In the genomic region with DNA sequence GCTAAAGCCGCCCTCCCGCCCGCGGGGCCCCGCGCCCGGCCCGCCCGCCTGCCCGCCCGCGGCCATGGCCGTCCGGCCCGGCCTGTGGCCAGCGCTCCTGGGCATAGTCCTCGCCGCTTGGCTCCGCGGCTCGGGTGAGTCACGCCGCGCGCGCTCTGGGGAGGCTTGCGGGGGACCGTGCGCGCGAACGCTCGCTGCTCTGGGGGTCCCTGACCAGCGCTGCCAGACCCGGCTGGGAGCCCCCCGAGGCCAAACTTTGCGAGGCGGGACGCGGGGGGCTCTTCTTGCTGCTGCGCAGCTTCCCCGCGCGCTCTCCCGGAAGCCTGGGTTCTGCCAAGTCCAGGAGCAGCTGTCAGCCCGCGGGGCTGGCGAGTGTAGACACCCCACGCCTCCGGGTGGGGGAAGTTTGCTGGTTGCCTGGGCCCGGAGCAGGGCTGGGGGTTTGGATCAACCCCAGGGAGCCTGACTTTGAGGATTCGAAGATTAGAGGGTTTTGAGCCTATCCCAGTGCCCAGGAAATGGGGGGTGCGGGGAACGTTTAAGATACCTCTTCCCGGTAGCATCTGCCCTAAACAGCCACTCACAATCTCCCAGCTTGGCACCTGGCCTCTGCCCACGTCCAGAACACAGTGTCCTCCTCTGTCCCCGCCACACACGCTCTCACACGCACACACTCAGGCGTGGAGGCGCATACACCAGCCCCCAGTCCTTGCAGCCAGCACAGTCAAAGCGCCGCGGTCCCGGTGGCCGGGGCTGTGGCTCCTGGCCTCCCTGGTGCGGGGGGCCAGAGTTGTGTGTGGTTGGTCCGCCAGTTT, we compare ENCODE assay signal across 10 cellular contexts. TPM values are rescaled to one million over a fixed set of nuclear protein-coding genes. Genes with fewer than 3 reads are reported as not detected.
A peak's percentile ranks its signal among the peaks of the same experiment; 100 is the strongest.
DNase-seq lines count a peak whose midpoint lies in the region; ATAC-seq, FAIRE-seq and TF ChIP-seq lines count a peak whose summit lies in the region.
"Had no signal": no experiment of that assay in that cellular context is flagged by ENCODE, and none has a peak within 500 bp of the region (broad histone marks: within the 10 kb centered on the region; RNA-seq: fewer than 3 reads in every experiment).

No MANE protein-coding gene starts in this region.

- no peak for TF ChIP-seq CTCF in A549 (IDR thresholded peaks at IDR 0.05)
- TF ChIP-seq CTCF in right lobe of liver (IDR thresholded peaks at IDR 0.05) = no peak

- H3K4me3 Mint-ChIP-seq in activated naive CD8-positive, alpha-beta T cell treated with anti-CD3 and anti-CD28 coated beads, Interleukin-2, amount 10 ng/mL, durations not matched to agents 7 days and 5 days = peak overlapping the region; percentile 73
- H3K4me3 Mint-ChIP-seq: dendritic cell treated with granulocyte-macrophage colony-stimulating factor and Interleukin-4, amounts not matched to agents 40 ng/mL and 50 ng/mL, for 4 days had no signal

- TF ChIP-seq POLR2A in A549 (IDR thresholded peaks at IDR 0.05; ENCODE audit: low read length) (no peak), right lobe of liver (IDR thresholded peaks at IDR 0.05) (no peak)

- no peak overlapping the region for H3K27ac Mint-ChIP-seq in activated naive CD8-positive, alpha-beta T cell treated with anti-CD3 and anti-CD28 coated beads, Interleukin-2, amount 10 ng/mL, durations not matched to agents 7 days and 5 days
- H3K27ac Mint-ChIP-seq: dendritic cell treated with granulocyte-macrophage colony-stimulating factor and Interleukin-4, amounts not matched to agents 40 ng/mL and 50 ng/mL, for 4 days had no signal

- TF ChIP-seq RAD21 in A549 (conservative IDR thresholded peaks at IDR 0.05 in 1 of 2, IDR thresholded peaks at IDR 0.05 in 1 of 2) = no peak

- H3K4me1 Mint-ChIP-seq in activated naive CD8-positive, alpha-beta T cell treated with anti-CD3 and anti-CD28 coated beads, Interleukin-2, amount 10 ng/mL, durations not matched to agents 7 days and 5 days = peaks cover 14% of the 10 kb centered on the region

- CTCF ChIA-PET in A549 (lab: Yijun Ruan, JAX) = interaction anchor here (1.4 to 8.0 kb wide), 2 partner anchors 13 to 152 kb away, joined by 5 to 90 read pairs; no protein-coding TSS in a partner anchor

- DNase-seq in A549 (ENCODE audit: low read depth in 1 of 2, low spot score in 1 of 2) (no peak), GM03348 (ENCODE audit: low spot score) (peak; percentile 63), right lobe of liver (no peak), UCSD-AML1 (lab: John Stamatoyannopoulos, UW; ENCODE audit: unreplicated experiment) (no peak), NCI-H1694 treated with DMSO at 0.1 percent for 48 hours (lab: John Stamatoyannopoulos, UW) (no peak), HCEC 1CT (no peak)
- no peak for DNase-seq in activated naive CD8-positive, alpha-beta T cell treated with anti-CD3 and anti-CD28 coated beads, Interleukin-2, amount 10 ng/mL, durations not matched to agents 7 days and 5 days
- DNase-seq in central memory CD4-positive, alpha-beta T cell = no peak
- DNase-seq: NCI-H1436 treated with DMSO at 0.1 percent for 48 hours had no signal

- 3% methylated on average over 33 of the region's 68 CpGs for WGBS in A549 (ENCODE audit: missing lambda C conversion rate)
- WGBS in right lobe of liver (ENCODE audit: insufficient coverage, low coverage, low lambda C conversion rate, missing lambda C conversion rate) = 10% methylated on average over 8 of the region's 68 CpGs

- H3K4me1 ChIP-seq in A549 = peaks cover 17% of the 10 kb centered on the region; the same call in 2 of the 3 replicates
- H3K4me1 ChIP-seq in right lobe of liver = peaks cover 0 to 11% (median 0%) of the 10 kb centered on the region in 4 donors

- H3K36me3 ChIP-seq in right lobe of liver = no peaks in the 10 kb centered on the region

- H3K27me3 Mint-ChIP-seq in activated naive CD8-positive, alpha-beta T cell treated with anti-CD3 and anti-CD28 coated beads, Interleukin-2, amount 10 ng/mL, durations not matched to agents 7 days and 5 days = peaks cover 68% of the 10 kb centered on the region

- H3K4me3 ChIP-seq in A549 = peak overlapping the region; percentile 56
- H3K4me3 ChIP-seq in right lobe of liver = peak overlapping the region in 1 of 3 donors; percentile 21

- H3K27ac ChIP-seq in A549 = peak overlapping the region in 1 of 2 experiments; percentile 80; a peak in 3 of 6 replicates
- H3K27ac ChIP-seq in right lobe of liver = no peak overlapping the region

- POLR2A ChIA-PET in A549 (lab: Yijun Ruan, JAX) = no interaction called here
- POLR2A ChIA-PET in activated naive CD8-positive, alpha-beta T cell treated with anti-CD3 and anti-CD28 coated beads, Interleukin-2, amount 10 ng/mL, durations not matched to agents 7 days and 5 days (lab: Charles Lee) = no interaction called here

- peaks cover 0 to 16% of the 10 kb centered on the region in 2 donors for H3K27me3 ChIP-seq in right lobe of liver

- no peaks in the 10 kb centered on the region for H3K36me3 Mint-ChIP-seq in activated naive CD8-positive, alpha-beta T cell treated with anti-CD3 and anti-CD28 coated beads, Interleukin-2, amount 10 ng/mL, durations not matched to agents 7 days and 5 days

- H3K4me2 ChIP-seq in A549 = peak overlapping the region; percentile 98

- intact Hi-C loops in right lobe of liver (cut with DNase I) = no loop called here

- H3K9me3 ChIP-seq in A549 (no peaks in the 10 kb centered on the region), right lobe of liver (no peaks in the 10 kb centered on the region)

- no peaks in the 10 kb centered on the region for H3K9me3 Mint-ChIP-seq in activated naive CD8-positive, alpha-beta T cell treated with anti-CD3 and anti-CD28 coated beads, Interleukin-2, amount 10 ng/mL, durations not matched to agents 7 days and 5 days
- H3K9me3 Mint-ChIP-seq: dendritic cell treated with granulocyte-macrophage colony-stimulating factor and Interleukin-4, amounts not matched to agents 40 ng/mL and 50 ng/mL, for 4 days had no signal

- TF ChIP-seq EP300 in A549 (IDR thresholded peaks at IDR 0.05) = no peak

- peak in 1 of 2 experiments; percentile 20; a peak in 3 of 6 replicates for ATAC-seq in A549
- peak; percentile 14 for ATAC-seq in activated naive CD8-positive, alpha-beta T cell treated with anti-CD3 and anti-CD28 coated beads, Interleukin-2, amount 10 ng/mL, durations not matched to agents 7 days and 5 days (ENCODE audit: low read depth)
- ATAC-seq in right lobe of liver = peak in 3 of 4 donors; percentile 28 to 66 (median 60)

- FAIRE-seq in A549 (lab: Jason Lieb, UNC) = no peak

TF ChIP-seq in A549, 52 proteins besides CTCF, POLR2A, EP300 and RAD21:
- no peak for TF ChIP-seq PHF8 (IDR thresholded peaks at IDR 0.05; ENCODE audit: borderline replicate concordance, low read depth)
- TF ChIP-seq GATA3 (IDR thresholded peaks at IDR 0.05; ENCODE audit: borderline replicate concordance) = no peak
- no peak for TF ChIP-seq CBX2 (IDR thresholded peaks at IDR 0.05; ENCODE audit: borderline replicate concordance, low read depth)
- TF ChIP-seq, protein P1, sequence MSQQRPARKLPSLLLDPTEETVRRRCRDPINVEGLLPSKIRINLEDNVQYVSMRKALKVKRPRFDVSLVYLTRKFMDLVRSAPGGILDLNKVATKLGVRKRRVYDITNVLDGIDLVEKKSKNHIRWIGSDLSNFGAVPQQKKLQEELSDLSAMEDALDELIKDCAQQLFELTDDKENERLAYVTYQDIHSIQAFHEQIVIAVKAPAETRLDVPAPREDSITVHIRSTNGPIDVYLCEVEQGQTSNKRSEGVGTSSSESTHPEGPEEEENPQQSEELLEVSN (IDR thresholded peaks at IDR 0.05; ENCODE audit: borderline replicate concordance, low read depth) = no peak
- TF ChIP-seq, protein P2, sequence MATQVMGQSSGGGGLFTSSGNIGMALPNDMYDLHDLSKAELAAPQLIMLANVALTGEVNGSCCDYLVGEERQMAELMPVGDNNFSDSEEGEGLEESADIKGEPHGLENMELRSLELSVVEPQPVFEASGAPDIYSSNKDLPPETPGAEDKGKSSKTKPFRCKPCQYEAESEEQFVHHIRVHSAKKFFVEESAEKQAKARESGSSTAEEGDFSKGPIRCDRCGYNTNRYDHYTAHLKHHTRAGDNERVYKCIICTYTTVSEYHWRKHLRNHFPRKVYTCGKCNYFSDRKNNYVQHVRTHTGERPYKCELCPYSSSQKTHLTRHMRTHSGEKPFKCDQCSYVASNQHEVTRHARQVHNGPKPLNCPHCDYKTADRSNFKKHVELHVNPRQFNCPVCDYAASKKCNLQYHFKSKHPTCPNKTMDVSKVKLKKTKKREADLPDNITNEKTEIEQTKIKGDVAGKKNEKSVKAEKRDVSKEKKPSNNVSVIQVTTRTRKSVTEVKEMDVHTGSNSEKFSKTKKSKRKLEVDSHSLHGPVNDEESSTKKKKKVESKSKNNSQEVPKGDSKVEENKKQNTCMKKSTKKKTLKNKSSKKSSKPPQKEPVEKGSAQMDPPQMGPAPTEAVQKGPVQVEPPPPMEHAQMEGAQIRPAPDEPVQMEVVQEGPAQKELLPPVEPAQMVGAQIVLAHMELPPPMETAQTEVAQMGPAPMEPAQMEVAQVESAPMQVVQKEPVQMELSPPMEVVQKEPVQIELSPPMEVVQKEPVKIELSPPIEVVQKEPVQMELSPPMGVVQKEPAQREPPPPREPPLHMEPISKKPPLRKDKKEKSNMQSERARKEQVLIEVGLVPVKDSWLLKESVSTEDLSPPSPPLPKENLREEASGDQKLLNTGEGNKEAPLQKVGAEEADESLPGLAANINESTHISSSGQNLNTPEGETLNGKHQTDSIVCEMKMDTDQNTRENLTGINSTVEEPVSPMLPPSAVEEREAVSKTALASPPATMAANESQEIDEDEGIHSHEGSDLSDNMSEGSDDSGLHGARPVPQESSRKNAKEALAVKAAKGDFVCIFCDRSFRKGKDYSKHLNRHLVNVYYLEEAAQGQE (IDR thresholded peaks at IDR 0.05) = no peak
- TF ChIP-seq MYC (IDR thresholded peaks at IDR 0.05; ENCODE audit: borderline replicate concordance, low read length) = no peak
- no peak for TF ChIP-seq FOSL2 (IDR thresholded peaks at IDR 0.05)
- peak; percentile 30; the same call in 1 of the 2 replicates for TF ChIP-seq FOSL2 (CRISPR knock-in tag; IDR thresholded peaks at IDR 0.05)

RNA-seq across cellular contexts. Expression of a gene that starts 0.5 kb away (rescaled TPM):
- polyA plus RNA-seq in A549 (2011; rRNA removed) (0.03 TPM in 2 replicates), A549 (2017; fragmentation: RNase III; extraction: RNeasy Plus Mini Kit Qiagen cat#74134 plus additional on column Dnase treatment) (0.07 to 0.17 TPM (median 0.14 TPM) in 3 replicates)
- 0.01 and 0.05 TPM in 2 replicates for polyA plus RNA-seq in A549 (2012; cell fraction: cytosol; rRNA removed)
- polyA plus RNA-seq in A549 (2012; cell fraction: nucleus; rRNA removed) = 0.07 and 0.11 TPM in 2 replicates
- polyA minus RNA-seq in A549 (2011; rRNA and poly(A)+ RNA removed) = 0.10 TPM in 1 of 2 replicates, not detected in the other
- total RNA-seq in activated naive CD8-positive, alpha-beta T cell treated with anti-CD3 and anti-CD28 coated beads, Interleukin-2, amount 10 ng/mL, durations not matched to agents 7 days and 5 days = not detected
- total RNA-seq in right lobe of liver = not detected
